Comparison of ENCODE assay signal across 8 cellular contexts in the genomic region with DNA sequence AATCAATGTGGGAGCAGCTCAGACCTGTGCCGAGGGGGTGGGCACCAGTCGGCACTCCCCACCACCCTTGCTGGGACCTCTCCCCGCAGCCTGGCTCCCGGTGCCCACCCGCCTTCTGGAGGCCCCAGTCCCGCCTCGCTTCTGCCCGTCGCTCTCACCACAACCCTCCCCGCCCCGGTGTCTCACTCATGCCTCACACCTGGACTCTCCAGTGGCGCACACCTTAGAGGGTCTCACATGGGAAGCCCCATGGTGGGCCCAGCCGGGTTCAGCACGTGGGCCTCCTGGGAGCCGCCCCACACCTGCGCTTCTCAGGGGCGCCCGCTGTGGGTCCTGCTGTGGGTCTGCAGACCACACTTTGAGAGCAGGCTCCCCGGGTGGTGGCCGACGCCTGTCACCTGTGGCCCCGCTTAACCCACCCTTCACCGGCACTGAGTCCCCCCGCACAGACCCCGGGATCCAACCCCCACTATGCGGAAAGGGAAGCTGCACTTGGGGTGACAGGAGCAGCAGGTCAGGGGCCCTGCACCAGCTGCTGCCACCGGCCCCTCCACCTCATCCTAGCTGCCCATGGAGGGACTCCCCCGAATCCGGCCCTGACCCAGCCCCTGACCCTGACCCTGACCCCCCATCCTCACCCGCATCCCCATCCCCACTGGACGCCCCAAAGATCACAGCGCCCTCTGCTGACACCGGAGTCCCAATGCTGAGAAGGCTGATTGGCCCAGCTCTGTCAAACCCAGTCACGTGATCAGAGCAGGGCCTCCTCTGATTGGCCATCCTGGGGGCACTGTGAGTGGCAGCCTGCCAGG. TPM values are rescaled to one million over a fixed set of nuclear protein-coding genes. Genes with fewer than 3 reads are reported as not detected.
A peak's percentile ranks its signal among the peaks of the same experiment; 100 is the strongest.
DNase-seq lines count a peak whose midpoint lies in the region; ATAC-seq and TF ChIP-seq lines count a peak whose summit lies in the region.

No MANE protein-coding gene starts in this region.

- POLR2A ChIA-PET in SK-N-SH (lab: Yijun Ruan, JAX): interaction anchor here (1.0 to 4.6 kb wide), 7 partner anchors 9 to 230 kb away, joined by 3 to 32 read pairs (median 3); partner anchors contain the start of genes FAAP100 and SLC38A10

- H3K4me2 ChIP-seq in SK-N-SH: no peak overlapping the region

- TF ChIP-seq CTCF in SK-N-SH (IDR thresholded peaks at IDR 0.05): peak; percentile 56

- H4K20me1 ChIP-seq in SK-N-SH (ENCODE audit: insufficient read depth): no peaks in the 10 kb centered on the region

- no peaks in the 10 kb centered on the region for H3K9me2 ChIP-seq in SK-N-SH

- no peaks in the 10 kb centered on the region for H3K36me3 ChIP-seq in SK-N-SH (replicated peaks in 1 of 2; ENCODE audit: control insufficient read depth in 1 of 2, insufficient read depth in 2 of 2, low read length in 1 of 2)
- H3K36me3 ChIP-seq in effector memory CD4-positive, alpha-beta T cell (ENCODE audit: control insufficient read depth, insufficient read depth, low read length): no peaks in the 10 kb centered on the region

- no peak overlapping the region for H3K27ac Mint-ChIP-seq in activated CD8-positive, alpha-beta memory T cell treated with anti-CD3 and anti-CD28 coated beads, Interleukin-2, amount 10 ng/mL, durations not matched to agents 7 days and 5 days

- peak; percentile 80 for ATAC-seq in activated CD8-positive, alpha-beta memory T cell treated with anti-CD3 and anti-CD28 coated beads, Interleukin-2, amount 10 ng/mL, durations not matched to agents 7 days and 5 days

- TF ChIP-seq EP300 in SK-N-SH (IDR thresholded peaks at IDR 0.05; ENCODE audit: borderline replicate concordance in 1 of 2, low read depth in 1 of 2, low read length in 1 of 2): no peak

- CTCF ChIA-PET in activated CD8-positive, alpha-beta memory T cell treated with anti-CD3 and anti-CD28 coated beads, Interleukin-2, amount 10 ng/mL, durations not matched to agents 7 days and 5 days (lab: Charles Lee): interaction anchor here (0.7 to 1.7 kb wide), 6 partner anchors 9 to 162 kb away, joined by 3 to 4 read pairs (median 3); no protein-coding TSS in a partner anchor
- CTCF ChIA-PET in SK-N-SH (lab: Yijun Ruan, JAX): interaction anchor here (0.9 to 15.7 kb wide), 20 partner anchors 9 to 279 kb away, joined by 3 to 295 read pairs (median 6); partner anchors contain the start of genes BAHCC1 and SLC38A10

- no peaks in the 10 kb centered on the region for H3F3A ChIP-seq in SK-N-SH (replicated peaks; ENCODE audit: insufficient read depth)

- no peak overlapping the region for H2AFZ ChIP-seq in SK-N-SH (ENCODE audit: low read depth)

- peak overlapping the region in 1 of 2 experiments; percentile 83; a peak in 1 of 4 replicates for H3K27ac ChIP-seq in SK-N-SH (ENCODE audit: low read depth in 2 of 2, low read length in 1 of 2)
- no peak overlapping the region for H3K27ac ChIP-seq in effector memory CD4-positive, alpha-beta T cell (ENCODE audit: insufficient read depth, low read length, poor library complexity, severe bottlenecking)

- H3K4me1 ChIP-seq in SK-N-SH (ENCODE audit: control insufficient read depth in 1 of 2, insufficient read depth in 2 of 2, low read depth in 1 of 2, low read length in 1 of 2): peaks cover 0 to 49% of the 10 kb centered on the region in 2 experiments; a peak in 1 of 4 replicates
- H3K4me1 ChIP-seq in effector memory CD4-positive, alpha-beta T cell (ENCODE audit: control insufficient read depth, insufficient read depth, low read length, poor library complexity, severe bottlenecking): no peaks in the 10 kb centered on the region

- no peak overlapping the region for H3K4me3 ChIP-seq in SK-N-SH (ENCODE audit: low read depth in 2 of 2, low read length in 1 of 2)
- no peak overlapping the region for H3K4me3 ChIP-seq in effector memory CD4-positive, alpha-beta T cell (ENCODE audit: insufficient read depth, low read depth, low read length, poor library complexity, severe bottlenecking)

- no peaks in the 10 kb centered on the region for H3K9me3 Mint-ChIP-seq in activated CD8-positive, alpha-beta memory T cell treated with anti-CD3 and anti-CD28 coated beads, Interleukin-2, amount 10 ng/mL, durations not matched to agents 7 days and 5 days (ENCODE audit: low read depth)

- no peaks in the 10 kb centered on the region for H3K27me3 ChIP-seq in SK-N-SH (ENCODE audit: insufficient read depth)
- no peaks in the 10 kb centered on the region for H3K27me3 ChIP-seq in effector memory CD4-positive, alpha-beta T cell (replicated peaks; ENCODE audit: control insufficient read depth, insufficient read depth, low read length, poor library complexity, severe bottlenecking)

- no peaks in the 10 kb centered on the region for H3K27me3 Mint-ChIP-seq in activated CD8-positive, alpha-beta memory T cell treated with anti-CD3 and anti-CD28 coated beads, Interleukin-2, amount 10 ng/mL, durations not matched to agents 7 days and 5 days

- peak; percentile 43 for TF ChIP-seq RAD21 in SK-N-SH (IDR thresholded peaks at IDR 0.05; ENCODE audit: low read length)

- peak; percentile 61 for DNase-seq in activated CD8-positive, alpha-beta memory T cell treated with anti-CD3 and anti-CD28 coated beads, Interleukin-2, amount 10 ng/mL, durations not matched to agents 7 days and 5 days
- DNase-seq in activated CD8-positive, alpha-beta memory T cell treated with anti-CD3 and anti-CD28 coated beads, Interleukin-2, amount 50 U/mL, for 4 hours: no peak
- DNase-seq in SK-N-SH: peak; percentile 94
- peak; percentile 11 to 26 (median 21) for DNase-seq in effector memory CD4-positive, alpha-beta T cell
- peak; percentile 22 to 43 (median 24) for DNase-seq in stimulated activated CD4-positive, alpha-beta T cell treated with anti-CD3 and anti-CD28 coated beads, TNF-alpha, amount 100 ng/mL, for 48 hours (ENCODE audit: low read depth in 3 of 3)
- no peak for DNase-seq in COR-L47 (lab: John Stamatoyannopoulos, UW)
- no peak for DNase-seq in SKM-1 treated with dmso at 0.1 percent for 144 hours (lab: John Stamatoyannopoulos, UW; ENCODE audit: unreplicated experiment)
- no peak for DNase-seq in NK-92 (lab: John Stamatoyannopoulos, UW; ENCODE audit: unreplicated experiment)

- no peaks in the 10 kb centered on the region for H3K4me1 Mint-ChIP-seq in activated CD8-positive, alpha-beta memory T cell treated with anti-CD3 and anti-CD28 coated beads, Interleukin-2, amount 10 ng/mL, durations not matched to agents 7 days and 5 days

- no peak overlapping the region for H3K9ac ChIP-seq in SK-N-SH

- no peak overlapping the region for H3K4me3 Mint-ChIP-seq in activated CD8-positive, alpha-beta memory T cell treated with anti-CD3 and anti-CD28 coated beads, Interleukin-2, amount 10 ng/mL, durations not matched to agents 7 days and 5 days

- no peaks in the 10 kb centered on the region for H3K9me3 ChIP-seq in SK-N-SH
- H3K9me3 ChIP-seq in effector memory CD4-positive, alpha-beta T cell (ENCODE audit: control insufficient read depth, low read length): no peaks in the 10 kb centered on the region

- WGBS in SK-N-SH (ENCODE audit: low lambda C conversion rate): 88% methylated on average over 34 of the region's 34 CpGs

- H3K79me2 ChIP-seq in SK-N-SH (ENCODE audit: insufficient read depth): no peaks in the 10 kb centered on the region

- no peaks in the 10 kb centered on the region for H3K36me3 Mint-ChIP-seq in activated CD8-positive, alpha-beta memory T cell treated with anti-CD3 and anti-CD28 coated beads, Interleukin-2, amount 10 ng/mL, durations not matched to agents 7 days and 5 days

TF ChIP-seq in SK-N-SH, 30 proteins besides CTCF, POLR2A, EP300 and RAD21 (continues in another document):
- TF ChIP-seq NFIC (IDR thresholded peaks at IDR 0.05; ENCODE audit: borderline replicate concordance) (no peak), ELF1 (IDR thresholded peaks at IDR 0.05) (no peak), ZBTB33 (IDR thresholded peaks at IDR 0.05; ENCODE audit: borderline replicate concordance, low read depth) (no peak), SMC3 (IDR thresholded peaks at IDR 0.05; ENCODE audit: low read depth, low read length) (peak; percentile 25; the same call in 1 of the 2 replicates), IRF3 (IDR thresholded peaks at IDR 0.05; ENCODE audit: low read depth, low read length) (no peak)
- TF ChIP-seq, protein P1, sequence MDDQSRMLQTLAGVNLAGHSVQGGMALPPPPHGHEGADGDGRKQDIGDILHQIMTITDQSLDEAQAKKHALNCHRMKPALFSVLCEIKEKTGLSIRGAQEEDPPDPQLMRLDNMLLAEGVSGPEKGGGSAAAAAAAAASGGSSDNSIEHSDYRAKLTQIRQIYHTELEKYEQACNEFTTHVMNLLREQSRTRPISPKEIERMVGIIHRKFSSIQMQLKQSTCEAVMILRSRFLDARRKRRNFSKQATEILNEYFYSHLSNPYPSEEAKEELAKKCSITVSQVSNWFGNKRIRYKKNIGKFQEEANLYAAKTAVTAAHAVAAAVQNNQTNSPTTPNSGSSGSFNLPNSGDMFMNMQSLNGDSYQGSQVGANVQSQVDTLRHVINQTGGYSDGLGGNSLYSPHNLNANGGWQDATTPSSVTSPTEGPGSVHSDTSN (IDR thresholded peaks at IDR 0.05): no peak

RNA-seq across cellular contexts. Expression of gene SLC38A10, which starts 27.4 kb away (rescaled TPM):
- total RNA-seq in activated CD8-positive, alpha-beta memory T cell treated with anti-CD3 and anti-CD28 coated beads, Interleukin-2, amount 10 ng/mL, durations not matched to agents 7 days and 5 days: 10 to 100 TPM; 81.7 to 88.7 TPM
- 64.3 and 82.2 TPM in 2 replicates for polyA plus RNA-seq in SK-N-SH (2012; rRNA removed)
- polyA plus RNA-seq in SK-N-SH (2012; cell fraction: cytosol; rRNA removed): 29.3 and 49.2 TPM in 2 replicates
- 190 and 211 TPM in 2 replicates for polyA plus RNA-seq in SK-N-SH (2012; cell fraction: nucleus; rRNA removed)

Comparison
In these comparisons a context has a peak if more than half of its experiments do, and no peak if none do; other contexts are left out.
1. DNase-seq: peak in activated CD8-positive, alpha-beta memory T cell treated with anti-CD3 and anti-CD28 coated beads, Interleukin-2, amount 10 ng/mL, durations not matched to agents 7 days and 5 days (single experiment), SK-N-SH (single experiment), effector memory CD4-positive, alpha-beta T cell (3 of 3) and stimulated activated CD4-positive, alpha-beta T cell treated with anti-CD3 and anti-CD28 coated beads, TNF-alpha, amount 100 ng/mL, for 48 hours (3 of 3); none in activated CD8-positive, alpha-beta memory T cell treated with anti-CD3 and anti-CD28 coated beads, Interleukin-2, amount 50 U/mL, for 4 hours (single experiment), COR-L47 (single experiment), SKM-1 treated with dmso at 0.1 percent for 144 hours (single experiment) and NK-92 (single experiment).